ENCODE assay signal across 1 cellular context in genomic region chr2:218423584-218423983, GRCh38.
TF ChIP-seq lines count a peak whose summit lies in the region.

No MANE protein-coding gene starts in this region.

TF ChIP-seq in GM23338, 12 proteins besides CTCF, POLR2A, EP300 and RAD21 (continued from another document):
- no peak for TF ChIP-seq ZNF462 (CRISPR knock-in tag; IDR thresholded peaks at IDR 0.05)
- no peak for TF ChIP-seq POLR2AphosphoS5 (IDR thresholded peaks at IDR 0.05; ENCODE audit: low read depth)
